Comparison of ENCODE assay signal across 21 cellular contexts in the genomic region with DNA sequence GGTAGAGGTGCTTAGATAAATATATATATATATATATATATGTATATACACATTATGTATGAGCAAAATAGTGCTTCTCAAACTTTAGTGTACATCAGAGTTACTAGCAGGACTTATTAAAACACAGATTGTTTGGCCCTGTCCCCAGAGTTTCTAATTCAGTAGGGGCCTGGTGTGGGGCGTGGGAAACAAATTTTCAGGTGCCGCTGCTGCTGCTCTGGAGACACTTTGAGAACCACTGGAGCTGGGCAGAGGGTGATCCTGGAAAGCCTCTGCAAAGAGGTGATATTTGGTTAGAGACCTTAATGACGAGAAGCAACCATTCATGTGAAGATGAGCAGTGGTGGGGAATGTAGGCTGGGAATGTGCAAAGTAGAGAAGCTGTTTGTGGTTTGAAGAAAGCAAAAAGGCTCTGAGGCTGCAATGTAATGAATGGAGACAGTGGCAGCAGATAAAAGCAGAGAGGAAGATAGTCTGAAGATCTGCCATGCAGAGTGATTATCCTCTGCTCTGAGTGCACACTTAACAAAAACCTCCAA.
DNase-seq lines count a peak whose midpoint lies in the region; ATAC-seq and TF ChIP-seq lines count a peak whose summit lies in the region.
"Had no signal": no experiment of that assay in that cellular context is flagged by ENCODE, and none has a peak within 500 bp of the region (broad histone marks: within the 10 kb centered on the region; RNA-seq: fewer than 3 reads in every experiment).

No MANE protein-coding gene starts in this region.

- no peak overlapping the region for H3K27ac ChIP-seq in dorsolateral prefrontal cortex
- H3K27ac ChIP-seq: 22Rv1, C4-2B, RWPE1 had no signal

- peaks cover 46% of the 10 kb centered on the region for H3K4me1 Mint-ChIP-seq in activated naive CD8-positive, alpha-beta T cell treated with anti-CD3 and anti-CD28 coated beads, Interleukin-2, amount 50 U/mL, for 24 hours
- H3K4me1 Mint-ChIP-seq in activated naive CD8-positive, alpha-beta T cell treated with anti-CD3 and anti-CD28 coated beads for 36 hours, result peaks cover 14% of the 10 kb centered on the region
- peaks cover 25% of the 10 kb centered on the region for H3K4me1 Mint-ChIP-seq in WTC11
- H3K4me1 Mint-ChIP-seq: B cell had no signal

- H3K4me3 ChIP-seq in dorsolateral prefrontal cortex, result no peak overlapping the region

- no peaks in the 10 kb centered on the region for H3K36me3 Mint-ChIP-seq in activated naive CD8-positive, alpha-beta T cell treated with anti-CD3 and anti-CD28 coated beads, Interleukin-2, amount 50 U/mL, for 24 hours (ENCODE audit: low read depth)
- H3K36me3 Mint-ChIP-seq in activated naive CD8-positive, alpha-beta T cell treated with anti-CD3 and anti-CD28 coated beads for 36 hours, result no peaks in the 10 kb centered on the region
- H3K36me3 Mint-ChIP-seq in WTC11, result no peaks in the 10 kb centered on the region

- peaks cover 2% of the 10 kb centered on the region for H3K27me3 Mint-ChIP-seq in activated naive CD8-positive, alpha-beta T cell treated with anti-CD3 and anti-CD28 coated beads, Interleukin-2, amount 50 U/mL, for 24 hours
- H3K27me3 Mint-ChIP-seq in activated naive CD8-positive, alpha-beta T cell treated with anti-CD3 and anti-CD28 coated beads for 36 hours, result no peaks in the 10 kb centered on the region
- H3K27me3 Mint-ChIP-seq in WTC11 (ENCODE audit: low read depth), result no peaks in the 10 kb centered on the region; the same call in 1 of the 2 replicates

- CTCF ChIA-PET in WTC11 (lab: Charles Lee), result no interaction called here

- H3K9me3 Mint-ChIP-seq in activated naive CD8-positive, alpha-beta T cell treated with anti-CD3 and anti-CD28 coated beads, Interleukin-2, amount 50 U/mL, for 24 hours, result peaks cover 6% of the 10 kb centered on the region
- no peaks in the 10 kb centered on the region for H3K9me3 Mint-ChIP-seq in activated naive CD8-positive, alpha-beta T cell treated with anti-CD3 and anti-CD28 coated beads for 36 hours
- H3K9me3 Mint-ChIP-seq in WTC11, result no peaks in the 10 kb centered on the region

- intact Hi-C loops in posterior vena cava (cut with DNase I) (no loop called here), dorsolateral prefrontal cortex (cut with DNase I) (no loop called here)

- no peak for ATAC-seq in activated naive CD8-positive, alpha-beta T cell treated with anti-CD3 and anti-CD28 coated beads, Interleukin-2, amount 50 U/mL, for 24 hours
- peak; percentile 41 for ATAC-seq in WTC11
- ATAC-seq in GM18873 (IDR thresholded peaks at IDR 0.05; ENCODE audit: low FRiP score, unreplicated experiment), result no peak
- ATAC-seq: Panc1 had no signal

- H3K27me3 ChIP-seq in dorsolateral prefrontal cortex, result no peaks in the 10 kb centered on the region

- TF ChIP-seq CTCF in WTC11 (IDR thresholded peaks at IDR 0.05), result no peak
- no peak for TF ChIP-seq CTCF in dorsolateral prefrontal cortex (IDR thresholded peaks at IDR 0.05 in 54 of 56, conservative IDR thresholded peaks at IDR 0.05 in 2 of 56; ENCODE audit: low read depth in 1 of 56, partially characterized antibody in 56 of 56)

- no peak for DNase-seq in activated naive CD8-positive, alpha-beta T cell treated with anti-CD3 and anti-CD28 coated beads, Interleukin-2, amount 50 U/mL, for 24 hours
- no peak for DNase-seq in activated naive CD8-positive, alpha-beta T cell treated with anti-CD3 and anti-CD28 coated beads for 36 hours
- DNase-seq in WTC11 (ENCODE audit: low spot score) (no peak), islet precursor cell (peak; percentile 65), posterior vena cava (ENCODE audit: low spot score) (peak; percentile 72), ureter (ENCODE audit: low spot score) (no peak), dorsolateral prefrontal cortex (no peak)
- DNase-seq: DMS153, DND-41, KG1, MM.1S, NCI-H1048, NCI-H2029 treated with DMSO at 0.1 percent for 48 hours, NCI-H526 treated with DMSO at 0.1 percent for 48 hours, SHP77 had no signal

- peak overlapping the region; percentile 2 for H3K27ac Mint-ChIP-seq in activated naive CD8-positive, alpha-beta T cell treated with anti-CD3 and anti-CD28 coated beads, Interleukin-2, amount 50 U/mL, for 24 hours
- no peak overlapping the region for H3K27ac Mint-ChIP-seq in activated naive CD8-positive, alpha-beta T cell treated with anti-CD3 and anti-CD28 coated beads for 36 hours
- no peak overlapping the region for H3K27ac Mint-ChIP-seq in WTC11
- H3K27ac Mint-ChIP-seq: B cell had no signal

- POLR2A ChIA-PET in WTC11 (lab: Charles Lee), result no interaction called here

- no peak overlapping the region for H3K4me3 Mint-ChIP-seq in activated naive CD8-positive, alpha-beta T cell treated with anti-CD3 and anti-CD28 coated beads, Interleukin-2, amount 50 U/mL, for 24 hours
- H3K4me3 Mint-ChIP-seq in activated naive CD8-positive, alpha-beta T cell treated with anti-CD3 and anti-CD28 coated beads for 36 hours, result no peak overlapping the region
- H3K4me3 Mint-ChIP-seq in WTC11, result no peak overlapping the region
- H3K4me3 Mint-ChIP-seq: B cell had no signal

TF ChIP-seq in WTC11, 78 proteins besides CTCF, POLR2A, EP300 and RAD21:
- TF ChIP-seq, protein P1, sequence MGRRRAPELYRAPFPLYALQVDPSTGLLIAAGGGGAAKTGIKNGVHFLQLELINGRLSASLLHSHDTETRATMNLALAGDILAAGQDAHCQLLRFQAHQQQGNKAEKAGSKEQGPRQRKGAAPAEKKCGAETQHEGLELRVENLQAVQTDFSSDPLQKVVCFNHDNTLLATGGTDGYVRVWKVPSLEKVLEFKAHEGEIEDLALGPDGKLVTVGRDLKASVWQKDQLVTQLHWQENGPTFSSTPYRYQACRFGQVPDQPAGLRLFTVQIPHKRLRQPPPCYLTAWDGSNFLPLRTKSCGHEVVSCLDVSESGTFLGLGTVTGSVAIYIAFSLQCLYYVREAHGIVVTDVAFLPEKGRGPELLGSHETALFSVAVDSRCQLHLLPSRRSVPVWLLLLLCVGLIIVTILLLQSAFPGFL (CRISPR knock-in tag; IDR thresholded peaks at IDR 0.05; ENCODE audit: borderline replicate concordance), result no peak
- TF ChIP-seq JAZF1 (CRISPR knock-in tag; IDR thresholded peaks at IDR 0.05) (no peak), RORB (CRISPR knock-in tag; IDR thresholded peaks at IDR 0.05) (no peak), TP53 (CRISPR knock-in tag; IDR thresholded peaks at IDR 0.05) (no peak), MXD4 (CRISPR knock-in tag; IDR thresholded peaks at IDR 0.05; ENCODE audit: borderline replicate concordance) (no peak), CREB1 (CRISPR knock-in tag; IDR thresholded peaks at IDR 0.05) (no peak), NFE2L1 (CRISPR knock-in tag; IDR thresholded peaks at IDR 0.05) (no peak), ZNF121 (CRISPR knock-in tag; IDR thresholded peaks at IDR 0.05) (no peak), ETV6 (CRISPR knock-in tag; IDR thresholded peaks at IDR 0.05) (no peak), NR1H2 (CRISPR knock-in tag; IDR thresholded peaks at IDR 0.05) (no peak)
- TF ChIP-seq, protein P2, sequence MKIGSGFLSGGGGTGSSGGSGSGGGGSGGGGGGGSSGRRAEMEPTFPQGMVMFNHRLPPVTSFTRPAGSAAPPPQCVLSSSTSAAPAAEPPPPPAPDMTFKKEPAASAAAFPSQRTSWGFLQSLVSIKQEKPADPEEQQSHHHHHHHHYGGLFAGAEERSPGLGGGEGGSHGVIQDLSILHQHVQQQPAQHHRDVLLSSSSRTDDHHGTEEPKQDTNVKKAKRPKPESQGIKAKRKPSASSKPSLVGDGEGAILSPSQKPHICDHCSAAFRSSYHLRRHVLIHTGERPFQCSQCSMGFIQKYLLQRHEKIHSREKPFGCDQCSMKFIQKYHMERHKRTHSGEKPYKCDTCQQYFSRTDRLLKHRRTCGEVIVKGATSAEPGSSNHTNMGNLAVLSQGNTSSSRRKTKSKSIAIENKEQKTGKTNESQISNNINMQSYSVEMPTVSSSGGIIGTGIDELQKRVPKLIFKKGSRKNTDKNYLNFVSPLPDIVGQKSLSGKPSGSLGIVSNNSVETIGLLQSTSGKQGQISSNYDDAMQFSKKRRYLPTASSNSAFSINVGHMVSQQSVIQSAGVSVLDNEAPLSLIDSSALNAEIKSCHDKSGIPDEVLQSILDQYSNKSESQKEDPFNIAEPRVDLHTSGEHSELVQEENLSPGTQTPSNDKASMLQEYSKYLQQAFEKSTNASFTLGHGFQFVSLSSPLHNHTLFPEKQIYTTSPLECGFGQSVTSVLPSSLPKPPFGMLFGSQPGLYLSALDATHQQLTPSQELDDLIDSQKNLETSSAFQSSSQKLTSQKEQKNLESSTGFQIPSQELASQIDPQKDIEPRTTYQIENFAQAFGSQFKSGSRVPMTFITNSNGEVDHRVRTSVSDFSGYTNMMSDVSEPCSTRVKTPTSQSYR (CRISPR knock-in tag; IDR thresholded peaks at IDR 0.05), result no peak
- TF ChIP-seq, protein P3, sequence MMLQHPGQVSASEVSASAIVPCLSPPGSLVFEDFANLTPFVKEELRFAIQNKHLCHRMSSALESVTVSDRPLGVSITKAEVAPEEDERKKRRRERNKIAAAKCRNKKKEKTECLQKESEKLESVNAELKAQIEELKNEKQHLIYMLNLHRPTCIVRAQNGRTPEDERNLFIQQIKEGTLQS (CRISPR knock-in tag; conservative IDR thresholded peaks at IDR 0.05), result no peak
- TF ChIP-seq, protein P4, sequence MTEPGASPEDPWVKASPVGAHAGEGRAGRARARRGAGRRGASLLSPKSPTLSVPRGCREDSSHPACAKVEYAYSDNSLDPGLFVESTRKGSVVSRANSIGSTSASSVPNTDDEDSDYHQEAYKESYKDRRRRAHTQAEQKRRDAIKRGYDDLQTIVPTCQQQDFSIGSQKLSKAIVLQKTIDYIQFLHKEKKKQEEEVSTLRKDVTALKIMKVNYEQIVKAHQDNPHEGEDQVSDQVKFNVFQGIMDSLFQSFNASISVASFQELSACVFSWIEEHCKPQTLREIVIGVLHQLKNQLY (CRISPR knock-in tag; IDR thresholded peaks at IDR 0.05), result no peak
- TF ChIP-seq, protein P5, sequence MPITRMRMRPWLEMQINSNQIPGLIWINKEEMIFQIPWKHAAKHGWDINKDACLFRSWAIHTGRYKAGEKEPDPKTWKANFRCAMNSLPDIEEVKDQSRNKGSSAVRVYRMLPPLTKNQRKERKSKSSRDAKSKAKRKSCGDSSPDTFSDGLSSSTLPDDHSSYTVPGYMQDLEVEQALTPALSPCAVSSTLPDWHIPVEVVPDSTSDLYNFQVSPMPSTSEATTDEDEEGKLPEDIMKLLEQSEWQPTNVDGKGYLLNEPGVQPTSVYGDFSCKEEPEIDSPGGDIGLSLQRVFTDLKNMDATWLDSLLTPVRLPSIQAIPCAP (CRISPR knock-in tag; IDR thresholded peaks at IDR 0.05), result no peak
- TF ChIP-seq, protein P6, sequence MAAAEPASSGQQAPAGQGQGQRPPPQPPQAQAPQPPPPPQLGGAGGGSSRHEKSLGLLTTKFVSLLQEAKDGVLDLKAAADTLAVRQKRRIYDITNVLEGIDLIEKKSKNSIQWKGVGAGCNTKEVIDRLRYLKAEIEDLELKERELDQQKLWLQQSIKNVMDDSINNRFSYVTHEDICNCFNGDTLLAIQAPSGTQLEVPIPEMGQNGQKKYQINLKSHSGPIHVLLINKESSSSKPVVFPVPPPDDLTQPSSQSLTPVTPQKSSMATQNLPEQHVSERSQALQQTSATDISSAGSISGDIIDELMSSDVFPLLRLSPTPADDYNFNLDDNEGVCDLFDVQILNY (CRISPR knock-in tag; IDR thresholded peaks at IDR 0.05), result no peak

Comparison
In these comparisons a context has a peak if more than half of its experiments do, and no peak if none do; other contexts are left out.
1. DNase-seq: peak in islet precursor cell (single experiment) and posterior vena cava (single experiment); none in activated naive CD8-positive, alpha-beta T cell treated with anti-CD3 and anti-CD28 coated beads, Interleukin-2, amount 50 U/mL, for 24 hours (single experiment), activated naive CD8-positive, alpha-beta T cell treated with anti-CD3 and anti-CD28 coated beads for 36 hours (single experiment), WTC11 (single experiment), ureter (single experiment) and dorsolateral prefrontal cortex (0 of 10).